17 cellular contexts compared by ENCODE assay signal in the genomic region with DNA sequence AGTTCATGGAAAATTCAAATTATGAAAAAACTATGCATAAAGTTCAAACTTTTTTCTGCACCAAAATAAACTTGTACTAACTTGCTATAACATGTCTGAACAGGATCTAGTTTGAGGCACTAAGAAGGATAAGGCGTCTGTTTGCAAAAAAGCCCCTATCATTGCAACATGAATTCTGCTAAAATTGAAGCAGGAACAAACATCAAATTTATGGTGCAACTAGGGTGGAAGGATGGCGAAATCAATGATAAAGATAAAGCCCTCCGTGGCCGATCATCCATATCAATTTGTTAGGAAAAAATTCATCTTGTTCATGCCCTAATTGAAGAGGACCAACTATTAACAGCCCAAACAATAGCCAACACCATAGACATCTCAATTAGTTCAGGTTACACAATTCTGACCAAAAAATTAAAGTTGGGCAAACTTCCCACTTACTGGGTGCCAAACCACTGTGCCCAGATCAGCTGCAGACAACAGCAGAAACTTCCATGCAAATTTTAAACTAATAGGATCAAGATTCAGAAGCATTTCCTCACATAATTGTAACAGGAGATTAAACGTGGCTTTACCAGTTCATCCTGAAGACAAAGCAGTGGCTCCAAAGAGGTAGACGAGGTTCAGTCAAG. TPM values are rescaled to one million over a fixed set of nuclear protein-coding genes. Genes with fewer than 3 reads are reported as not detected.
DNase-seq lines count a peak whose midpoint lies in the region; TF ChIP-seq lines count a peak whose summit lies in the region.
"Had no signal": no experiment of that assay in that cellular context is flagged by ENCODE, and none has a peak within 500 bp of the region (broad histone marks: within the 10 kb centered on the region; RNA-seq: fewer than 3 reads in every experiment).

No MANE protein-coding gene starts in this region.

- TF ChIP-seq CTCF in AG04450 (IDR thresholded peaks at IDR 0.05; ENCODE audit: low read depth, low read length) = no peak
- TF ChIP-seq CTCF in CD14-positive monocyte (IDR thresholded peaks at IDR 0.05) = no peak

- no peaks in the 10 kb centered on the region for H3K27me3 ChIP-seq in AG04450 (ENCODE audit: control insufficient read depth, insufficient read depth, low read length)
- H3K27me3 ChIP-seq: gastroesophageal sphincter had no signal

- CTCF ChIA-PET in AG04450 (lab: Charles Lee) = no interaction called here

- H3K4me1 Mint-ChIP-seq in CD14-positive monocyte = peaks cover 35% of the 10 kb centered on the region
- peaks cover 50% of the 10 kb centered on the region for H3K4me1 Mint-ChIP-seq in dendritic cell treated with granulocyte-macrophage colony-stimulating factor and Interleukin-4, amounts not matched to agents 40 ng/mL and 50 ng/mL, for 4 days (ENCODE audit: low read depth)

- intact Hi-C loops in CD14-positive monocyte (cut with micrococcal nuclease) = loop anchor here in 1 of 2 donors (2.0 kb wide), 1 partner anchor 14 kb away; no protein-coding TSS in a partner anchor
- intact Hi-C loops in dendritic cell treated with granulocyte-macrophage colony-stimulating factor and Interleukin-4, amounts not matched to agents 40 ng/mL and 50 ng/mL, for 4 days (cut with micrococcal nuclease) = no loop called here

- H3K27ac Mint-ChIP-seq in CD14-positive monocyte = peak overlapping the region; percentile 54 to 85 (median 70)
- peak overlapping the region; percentile 60 for H3K27ac Mint-ChIP-seq in dendritic cell treated with granulocyte-macrophage colony-stimulating factor and Interleukin-4, amounts not matched to agents 40 ng/mL and 50 ng/mL, for 4 days
- H3K27ac Mint-ChIP-seq: IgD-negative memory B cell had no signal

- H3K9me3 ChIP-seq in AG04450 (ENCODE audit: control insufficient read depth, insufficient read depth, low read length) = no peaks in the 10 kb centered on the region; the same call in 1 of the 2 replicates

- no peak for DNase-seq in AG04450 (ENCODE audit: low read depth, low spot score)
- no peak for DNase-seq in CD14-positive monocyte (ENCODE audit: low spot score)
- DNase-seq in NOMO-1 treated with dmso at 0.1 percent for 144 hours (lab: John Stamatoyannopoulos, UW; ENCODE audit: unreplicated experiment) = peak; percentile 62
- no peak for DNase-seq in stimulated activated CD4-positive, alpha-beta T cell treated with anti-CD3 and anti-CD28 coated beads, Interleukin-4, amount 100 ng/mL, for 4 hours
- no peak for DNase-seq in NCI-H1417 (lab: John Stamatoyannopoulos, UW)
- DNase-seq in AG20443 (ENCODE audit: low spot score) = no peak
- DNase-seq: activated CD4-positive, alpha-beta T cell treated with anti-CD3 and anti-CD28 coated beads, Interleukin-2, amount 50 U/mL, for 1 hour; C1 segment of cervical spinal cord; dermis blood vessel endothelial cell; DMS79; left ventricle myocardium inferior; NCI-H1048; NCI-H774; stimulated activated CD4-positive, alpha-beta T cell treated with anti-CD3 and anti-CD28 coated beads, Interleukin-2, amount 100 ng/mL, for 48 hours had no signal

- peak overlapping the region in 1 of 2 donors; percentile 27 for H3K4me3 Mint-ChIP-seq in CD14-positive monocyte
- H3K4me3 Mint-ChIP-seq in dendritic cell treated with granulocyte-macrophage colony-stimulating factor and Interleukin-4, amounts not matched to agents 40 ng/mL and 50 ng/mL, for 4 days = no peak overlapping the region
- H3K4me3 Mint-ChIP-seq: IgD-negative memory B cell had no signal

- no peak overlapping the region for H3K4me3 ChIP-seq in AG04450 (ENCODE audit: low read depth, low read length)
- H3K4me3 ChIP-seq: gastroesophageal sphincter, left ventricle myocardium inferior had no signal

- H3K9me3 Mint-ChIP-seq in CD14-positive monocyte = peaks cover 3 to 16% (median 4%) of the 10 kb centered on the region in 7 donors
- peaks cover 10% of the 10 kb centered on the region for H3K9me3 Mint-ChIP-seq in dendritic cell treated with granulocyte-macrophage colony-stimulating factor and Interleukin-4, amounts not matched to agents 40 ng/mL and 50 ng/mL, for 4 days

- H3K36me3 Mint-ChIP-seq in CD14-positive monocyte = peaks cover 0 to 6% of the 10 kb centered on the region in 2 donors
- peaks cover 54% of the 10 kb centered on the region for H3K36me3 Mint-ChIP-seq in dendritic cell treated with granulocyte-macrophage colony-stimulating factor and Interleukin-4, amounts not matched to agents 40 ng/mL and 50 ng/mL, for 4 days (ENCODE audit: low read depth)

- peak overlapping the region; percentile 21 for H3K27ac ChIP-seq in AG04450 (ENCODE audit: low read depth, low read length)
- H3K27ac ChIP-seq: gastroesophageal sphincter, left ventricle myocardium inferior had no signal

- POLR2A ChIA-PET in AG04450 (lab: Yijun Ruan, JAX) = no interaction called here

- peaks cover 0 to 2% (median 0%) of the 10 kb centered on the region in 3 donors for H3K27me3 Mint-ChIP-seq in CD14-positive monocyte (ENCODE audit: low read depth in 3 of 3)
- H3K27me3 Mint-ChIP-seq in dendritic cell treated with granulocyte-macrophage colony-stimulating factor and Interleukin-4, amounts not matched to agents 40 ng/mL and 50 ng/mL, for 4 days = no peaks in the 10 kb centered on the region

RNA-seq across cellular contexts. Expression of a gene that starts 12.9 kb away (rescaled TPM):
- polyA plus RNA-seq in AG04450 (2011; rRNA removed) = 0.52 and 0.57 TPM in 2 replicates
- 1.6 and 2.4 TPM in 2 replicates for polyA minus RNA-seq in AG04450 (2011; rRNA and poly(A)+ RNA removed)
- 1 to 10 TPM; 1.0 to 1.7 TPM for polyA plus RNA-seq in CD14-positive monocyte
